Comparison of ENCODE assay signal across 7 cellular contexts in the genomic region with DNA sequence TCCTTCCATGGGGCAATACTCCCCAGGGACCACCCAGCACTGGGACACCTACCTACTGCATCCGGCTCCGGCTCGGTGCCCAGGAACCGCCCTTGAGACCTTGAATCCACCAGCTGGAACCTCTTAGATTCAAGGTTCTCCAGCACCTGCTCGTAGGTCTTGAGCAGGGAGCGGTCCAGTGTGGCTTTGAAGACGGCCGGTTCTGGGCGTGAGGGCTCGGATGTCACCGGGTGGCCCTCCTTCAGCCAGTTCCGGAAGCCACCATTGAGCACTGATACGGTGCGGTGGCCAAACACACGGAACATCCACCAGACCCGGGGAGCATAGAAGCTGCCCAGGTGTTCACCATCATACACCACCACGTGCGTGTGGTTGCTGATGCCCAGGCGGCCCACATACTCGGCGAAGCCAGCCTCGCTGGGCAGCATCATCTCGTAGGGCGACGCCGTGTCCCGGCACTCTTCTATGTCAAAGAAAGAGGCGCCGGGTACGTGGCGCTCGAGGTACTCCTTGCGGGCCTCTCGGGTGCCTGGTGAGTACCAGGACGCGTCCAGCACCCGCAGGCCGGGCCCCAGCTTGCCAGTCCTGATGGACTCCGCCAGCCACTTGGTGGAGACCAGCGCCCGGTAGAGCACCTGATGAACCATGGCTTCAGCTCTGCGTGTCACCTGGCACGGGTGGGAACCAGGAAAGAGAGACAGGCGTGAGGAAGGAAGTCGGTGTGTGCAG. TPM values are rescaled to one million over a fixed set of nuclear protein-coding genes. Genes with fewer than 3 reads are reported as not detected.
DNase-seq lines count a peak whose midpoint lies in the region; ATAC-seq and TF ChIP-seq lines count a peak whose summit lies in the region.

No MANE protein-coding gene starts in this region.

- intact Hi-C loops in MCF 10A (cut with micrococcal nuclease): no loop called here

- in situ Hi-C loops in GM13976 (cut with MboI; ENCODE audit: low sequenced_read_pairs, unreplicated experiment): no loop called here

- peaks cover 42% of the 10 kb centered on the region for H3K4me1 ChIP-seq in Loucy (ENCODE audit: insufficient read depth, low read length, poor library complexity, severe bottlenecking)
- H3K4me1 ChIP-seq in liver (ENCODE audit: control insufficient read depth in 4 of 4, insufficient read depth in 4 of 4, low read length in 3 of 4): peaks cover 15 to 80% (median 69%) of the 10 kb centered on the region in 4 donors

- CTCF ChIA-PET in MCF 10A (lab: Yijun Ruan, JAX): interaction anchor here (0.6 to 1.5 kb wide), 5 partner anchors 14 to 474 kb away, joined by 3 to 7 read pairs (median 3); no protein-coding TSS in a partner anchor

- peak overlapping the region; percentile 97 for H3K9ac ChIP-seq in Loucy (ENCODE audit: low read depth, low read length, poor library complexity, severe bottlenecking)
- peak overlapping the region; percentile 64 to 78 for H3K9ac ChIP-seq in liver (ENCODE audit: low read depth in 1 of 2, low read length in 2 of 2)

- H3K36me3 ChIP-seq in Loucy (ENCODE audit: insufficient read depth, low read length) (no peaks in the 10 kb centered on the region), liver (ENCODE audit: control insufficient read depth in 4 of 4, insufficient read depth in 3 of 4, low read depth in 1 of 4, low read length in 3 of 4) (peaks cover 0 to 5% (median 0%) of the 10 kb centered on the region in 4 donors)

- peak overlapping the region; percentile 78; the same call in 1 of the 2 replicates for H2AFZ ChIP-seq in Loucy (ENCODE audit: low read length)

- H3K27me3 ChIP-seq in Loucy (ENCODE audit: insufficient read depth, low read length, poor library complexity, severe bottlenecking): peaks cover 5% of the 10 kb centered on the region
- H3K27me3 ChIP-seq in liver (ENCODE audit: control insufficient read depth in 4 of 4, insufficient read depth in 4 of 4, low read length in 3 of 4): no peaks in the 10 kb centered on the region

- 24% methylated on average over 45 of the region's 45 CpGs for WGBS in liver

- H3K4me3 Mint-ChIP-seq in MCF 10A (ENCODE audit: unreplicated experiment): peak overlapping the region; percentile 91

- H3K4me1 Mint-ChIP-seq in MCF 10A (ENCODE audit: insufficient read depth, unreplicated experiment): peaks cover 22% of the 10 kb centered on the region

- POLR2A ChIA-PET in MCF 10A (lab: Yijun Ruan, JAX): interaction anchor here (0.5 to 5.6 kb wide), 8 partner anchors 13 to 358 kb away, joined by 3 to 95 read pairs (median 8); no protein-coding TSS in a partner anchor

- H3F3A ChIP-seq in Loucy (ENCODE audit: low read depth): no peaks in the 10 kb centered on the region

- no peaks in the 10 kb centered on the region for H3K9me2 ChIP-seq in Loucy (replicated peaks; ENCODE audit: low read depth, low read length)

- H4K20me1 ChIP-seq in Loucy (ENCODE audit: insufficient read depth, low read length, poor library complexity, severe bottlenecking): peaks cover 35% of the 10 kb centered on the region

- ATAC-seq in GM21526 (IDR thresholded peaks at IDR 0.05; ENCODE audit: low FRiP score, unreplicated experiment) (no peak), HG03571 (IDR thresholded peaks at IDR 0.05; ENCODE audit: unreplicated experiment) (no peak)

- BruUV-seq in MCF 10A (replicated peaks; lab: Mats Ljungman, UMichigan): no TSS peak

- H3K9me3 Mint-ChIP-seq in MCF 10A (ENCODE audit: unreplicated experiment): no peaks in the 10 kb centered on the region

- no peaks in the 10 kb centered on the region for H3K36me3 Mint-ChIP-seq in MCF 10A (ENCODE audit: insufficient read depth, unreplicated experiment)

- TF ChIP-seq RAD21 in liver (IDR thresholded peaks at IDR 0.05): no peak

- TF ChIP-seq CTCF in Loucy (conservative IDR thresholded peaks at IDR 0.05; ENCODE audit: low read length) (no peak), MCF 10A (IDR thresholded peaks at IDR 0.05; ENCODE audit: unreplicated experiment) (no peak), liver (IDR thresholded peaks at IDR 0.05; ENCODE audit: low read depth, low read length, missing input control) (no peak), GM13976 (IDR thresholded peaks at IDR 0.05; ENCODE audit: borderline replicate concordance, control extremely low read depth, extremely low read depth, insufficient read depth, missing control alignments) (no peak)

- peaks cover 69% of the 10 kb centered on the region for H3K79me2 ChIP-seq in Loucy (ENCODE audit: insufficient read depth, low read length)

- peak overlapping the region; percentile 88 for H3K4me2 ChIP-seq in Loucy (ENCODE audit: low read depth, low read length, poor library complexity, severe bottlenecking)

- H3K27ac ChIP-seq in liver (ENCODE audit: low read depth in 1 of 2, low read length in 2 of 2) (peak overlapping the region; percentile 80 to 86), temporal lobe (ENCODE audit: low read depth, low read length) (peak overlapping the region; percentile 86)

- H3K27me3 Mint-ChIP-seq in MCF 10A (ENCODE audit: insufficient read depth, unreplicated experiment): no peaks in the 10 kb centered on the region

- peak overlapping the region; percentile 54 for H3K27ac Mint-ChIP-seq in MCF 10A (ENCODE audit: low read depth, unreplicated experiment)

- H3K9me3 ChIP-seq in Loucy (ENCODE audit: insufficient read depth, low read depth, low read length) (no peaks in the 10 kb centered on the region), liver (ENCODE audit: control insufficient read depth in 4 of 4, low read length in 3 of 4) (no peaks in the 10 kb centered on the region)

- no peak for DNase-seq in MCF 10A (ENCODE audit: unreplicated experiment)
- DNase-seq in GM13976 (ENCODE audit: low spot score): no peak

- H3K4me3 ChIP-seq in Loucy (ENCODE audit: low read length, poor library complexity, severe bottlenecking) (peak overlapping the region; percentile 95), liver (ENCODE audit: low read depth in 1 of 3, low read length in 3 of 3) (peak overlapping the region; percentile 60 to 91 (median 89))

TF ChIP-seq in liver, 16 proteins besides CTCF, POLR2A, EP300 and RAD21:
- TF ChIP-seq RXRA (IDR thresholded peaks at IDR 0.05) (no peak), HNF4G (IDR thresholded peaks at IDR 0.05) (no peak), HNF4A (conservative IDR thresholded peaks at IDR 0.05) (no peak), JUND (IDR thresholded peaks at IDR 0.05) (no peak)
- TF ChIP-seq, protein P1, sequence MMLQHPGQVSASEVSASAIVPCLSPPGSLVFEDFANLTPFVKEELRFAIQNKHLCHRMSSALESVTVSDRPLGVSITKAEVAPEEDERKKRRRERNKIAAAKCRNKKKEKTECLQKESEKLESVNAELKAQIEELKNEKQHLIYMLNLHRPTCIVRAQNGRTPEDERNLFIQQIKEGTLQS (IDR thresholded peaks at IDR 0.05): no peak
- TF ChIP-seq, protein P2, sequence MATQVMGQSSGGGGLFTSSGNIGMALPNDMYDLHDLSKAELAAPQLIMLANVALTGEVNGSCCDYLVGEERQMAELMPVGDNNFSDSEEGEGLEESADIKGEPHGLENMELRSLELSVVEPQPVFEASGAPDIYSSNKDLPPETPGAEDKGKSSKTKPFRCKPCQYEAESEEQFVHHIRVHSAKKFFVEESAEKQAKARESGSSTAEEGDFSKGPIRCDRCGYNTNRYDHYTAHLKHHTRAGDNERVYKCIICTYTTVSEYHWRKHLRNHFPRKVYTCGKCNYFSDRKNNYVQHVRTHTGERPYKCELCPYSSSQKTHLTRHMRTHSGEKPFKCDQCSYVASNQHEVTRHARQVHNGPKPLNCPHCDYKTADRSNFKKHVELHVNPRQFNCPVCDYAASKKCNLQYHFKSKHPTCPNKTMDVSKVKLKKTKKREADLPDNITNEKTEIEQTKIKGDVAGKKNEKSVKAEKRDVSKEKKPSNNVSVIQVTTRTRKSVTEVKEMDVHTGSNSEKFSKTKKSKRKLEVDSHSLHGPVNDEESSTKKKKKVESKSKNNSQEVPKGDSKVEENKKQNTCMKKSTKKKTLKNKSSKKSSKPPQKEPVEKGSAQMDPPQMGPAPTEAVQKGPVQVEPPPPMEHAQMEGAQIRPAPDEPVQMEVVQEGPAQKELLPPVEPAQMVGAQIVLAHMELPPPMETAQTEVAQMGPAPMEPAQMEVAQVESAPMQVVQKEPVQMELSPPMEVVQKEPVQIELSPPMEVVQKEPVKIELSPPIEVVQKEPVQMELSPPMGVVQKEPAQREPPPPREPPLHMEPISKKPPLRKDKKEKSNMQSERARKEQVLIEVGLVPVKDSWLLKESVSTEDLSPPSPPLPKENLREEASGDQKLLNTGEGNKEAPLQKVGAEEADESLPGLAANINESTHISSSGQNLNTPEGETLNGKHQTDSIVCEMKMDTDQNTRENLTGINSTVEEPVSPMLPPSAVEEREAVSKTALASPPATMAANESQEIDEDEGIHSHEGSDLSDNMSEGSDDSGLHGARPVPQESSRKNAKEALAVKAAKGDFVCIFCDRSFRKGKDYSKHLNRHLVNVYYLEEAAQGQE (IDR thresholded peaks at IDR 0.05): no peak
- TF ChIP-seq, protein P3, sequence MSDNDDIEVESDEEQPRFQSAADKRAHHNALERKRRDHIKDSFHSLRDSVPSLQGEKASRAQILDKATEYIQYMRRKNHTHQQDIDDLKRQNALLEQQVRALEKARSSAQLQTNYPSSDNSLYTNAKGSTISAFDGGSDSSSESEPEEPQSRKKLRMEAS (IDR thresholded peaks at IDR 0.05): no peak

RNA-seq across cellular contexts. Expression of a gene that starts 1.0 kb away (rescaled TPM):
- total RNA-seq in MCF 10A (2022) (16.2 and 16.4 TPM in 2 replicates), liver (100 to 1,000 TPM; 186 to 212 TPM), temporal lobe (3.2 TPM)
- 100 to 1,000 TPM; 373 to 404 TPM for polyA plus RNA-seq in liver

RNA-seq across cellular contexts. Expression of a gene that starts 1.3 kb away (rescaled TPM):
- total RNA-seq in MCF 10A (2022): 40.7 and 51.2 TPM in 2 replicates
- 100 to 1,000 TPM; 124 to 149 TPM for total RNA-seq in liver
- polyA plus RNA-seq in liver: 100 to 1,000 TPM; 249 to 277 TPM
- total RNA-seq in temporal lobe: 15.7 TPM

RNA-seq across cellular contexts. Expression of a gene that starts 33.3 kb away (rescaled TPM):
- 11.7 and 12.8 TPM in 2 replicates for total RNA-seq in MCF 10A (2022)
- 1 to 10 TPM; 3.4 to 4.1 TPM for total RNA-seq in liver
- 1 to 10 TPM; 2.0 to 5.2 TPM for polyA plus RNA-seq in liver
- total RNA-seq in temporal lobe: 21.6 TPM

Comparison
In these comparisons a context has a peak if more than half of its experiments do, and no peak if none do; other contexts are left out.
1. RNA of a gene that starts 1.0 kb away (total RNA-seq): 186 to 212 TPM in liver; 16.2 to 16.4 TPM in MCF 10A and 3.2 TPM in temporal lobe (single experiment); every median in the first group is over 10 times any median in the second.